Comparison of ENCODE assay signal across 15 cellular contexts in genomic region chr3:120442975-120443517, GRCh38. TPM values are rescaled to one million over a fixed set of nuclear protein-coding genes. Genes with fewer than 3 reads are reported as not detected.
A peak's percentile ranks its signal among the peaks of the same experiment; 100 is the strongest.
DNase-seq lines count a peak whose midpoint lies in the region; ATAC-seq and TF ChIP-seq lines count a peak whose summit lies in the region.
"Had no signal": no experiment of that assay in that cellular context is flagged by ENCODE, and none has a peak within 500 bp of the region (broad histone marks: within the 10 kb centered on the region; RNA-seq: fewer than 3 reads in every experiment).

No MANE protein-coding gene starts in this region.

- H3K56ac ChIP-seq in mesendoderm (ENCODE audit: low read length), result no peak overlapping the region

- CTCF ChIA-PET in AG04450 (lab: Charles Lee), result interaction anchor here (0.5 to 5.5 kb wide), 11 partner anchors 10 to 883 kb away, joined by 3 to 42 read pairs (median 5); no protein-coding TSS in a partner anchor

- in situ Hi-C loops in gastrocnemius medialis (cut with MboI; ENCODE audit: low sequenced_read_pairs in 4 of 4), result no loop called here

- H3K4me3 Mint-ChIP-seq in HFFc6, result peak overlapping the region; percentile 26
- H3K4me3 Mint-ChIP-seq in chondrocyte (ENCODE audit: unreplicated experiment), result no peak overlapping the region
- no peak overlapping the region for H3K4me3 Mint-ChIP-seq in activated naive CD8-positive, alpha-beta T cell treated with anti-CD3 and anti-CD28 coated beads for 36 hours
- H3K4me3 Mint-ChIP-seq: activated CD4-positive, alpha-beta T cell treated with anti-CD3 and anti-CD28 coated beads, Interleukin-2, amount 10 ng/mL, durations not matched to agents 7 days and 5 days; CD8-positive, alpha-beta memory T cell; central memory CD8-positive, alpha-beta T cell; nephron progenitor cell had no signal

- no CpG with 5 or more reads among the region's 2 CpGs for WGBS in mesendoderm (ENCODE audit: extremely low coverage, insufficient coverage, low lambda C conversion rate)

- no peak overlapping the region for H3K18ac ChIP-seq in mesendoderm (ENCODE audit: low read length)

- H3K27me3 ChIP-seq in AG04450 (ENCODE audit: control insufficient read depth, insufficient read depth, low read length) (no peaks in the 10 kb centered on the region), mesendoderm (ENCODE audit: insufficient read depth, low read length, poor library complexity) (no peaks in the 10 kb centered on the region), gastrocnemius medialis (no peaks in the 10 kb centered on the region)

- no peak overlapping the region for H3K4ac ChIP-seq in mesendoderm (ENCODE audit: low read depth, low read length)

- DNase-seq in AG04450 (ENCODE audit: low read depth, low spot score), result no peak
- no peak for DNase-seq in HFFc6
- no peak for DNase-seq in chondrocyte (ENCODE audit: low spot score)
- peak; percentile 72 for DNase-seq in mesendoderm
- no peak for DNase-seq in activated naive CD8-positive, alpha-beta T cell treated with anti-CD3 and anti-CD28 coated beads for 36 hours
- DNase-seq in midbrain (lab: John Stamatoyannopoulos, UW), result no peak
- DNase-seq in AG08395 (ENCODE audit: low spot score), result no peak
- DNase-seq in gastrocnemius medialis, result no peak
- DNase-seq: activated CD4-positive, alpha-beta T cell treated with anti-CD3 and anti-CD28 coated beads, Interleukin-2, amount 10 ng/mL, durations not matched to agents 7 days and 5 days; CD8-positive, alpha-beta memory T cell; NCI-H1105 treated with DMSO at 0.1 percent for 48 hours; NCI-H526 treated with DMSO at 0.1 percent for 48 hours; nephron progenitor cell had no signal

- H2BK15ac ChIP-seq in mesendoderm (replicated peaks; ENCODE audit: low read depth), result no peak overlapping the region

- H3K4me1 ChIP-seq in mesendoderm (ENCODE audit: control insufficient read depth, low read depth, low read length), result peaks cover 2% of the 10 kb centered on the region
- peaks cover 8 to 18% of the 10 kb centered on the region in 2 donors for H3K4me1 ChIP-seq in gastrocnemius medialis

- H4K5ac ChIP-seq in mesendoderm (ENCODE audit: low read length), result no peak overlapping the region

- H2BK120ac ChIP-seq in mesendoderm (ENCODE audit: low read depth, low read length), result no peak overlapping the region

- H3K4me3 ChIP-seq in AG04450 (ENCODE audit: low read depth, low read length), result no peak overlapping the region
- H3K4me3 ChIP-seq in mesendoderm (ENCODE audit: low read length), result no peak overlapping the region
- no peak overlapping the region for H3K4me3 ChIP-seq in gastrocnemius medialis

- intact Hi-C loops in gastrocnemius medialis (cut with DNase I; ENCODE audit: low total_unique reads), result no loop called here

- H3K4me1 Mint-ChIP-seq in HFFc6 (ENCODE audit: low read depth), result peaks cover 96% of the 10 kb centered on the region
- H3K4me1 Mint-ChIP-seq in chondrocyte (ENCODE audit: low read depth), result peaks cover 99% of the 10 kb centered on the region
- H3K4me1 Mint-ChIP-seq in activated naive CD8-positive, alpha-beta T cell treated with anti-CD3 and anti-CD28 coated beads for 36 hours, result no peaks in the 10 kb centered on the region
- H3K4me1 Mint-ChIP-seq: activated CD4-positive, alpha-beta T cell treated with anti-CD3 and anti-CD28 coated beads, Interleukin-2, amount 10 ng/mL, durations not matched to agents 7 days and 5 days; CD8-positive, alpha-beta memory T cell; central memory CD8-positive, alpha-beta T cell had no signal

- peak overlapping the region; percentile 75 for H3K27ac Mint-ChIP-seq in HFFc6
- H3K27ac Mint-ChIP-seq in chondrocyte (ENCODE audit: unreplicated experiment), result peak overlapping the region; percentile 80
- no peak overlapping the region for H3K27ac Mint-ChIP-seq in activated naive CD8-positive, alpha-beta T cell treated with anti-CD3 and anti-CD28 coated beads for 36 hours
- H3K27ac Mint-ChIP-seq: activated CD4-positive, alpha-beta T cell treated with anti-CD3 and anti-CD28 coated beads, Interleukin-2, amount 10 ng/mL, durations not matched to agents 7 days and 5 days; activated T-helper 2 cell treated with anti-CD3 and anti-CD28 coated beads, Interferon-gamma antibody, Interleukin-2, Interleukin-4, amounts not matched to agents 10 μg/mL and 5 μg/mL and 100 μg/mL, durations not matched to agents 14 hours and 24 hours and 36 hours; CD8-positive, alpha-beta memory T cell; nephron progenitor cell had no signal

- no peaks in the 10 kb centered on the region for H3K27me3 Mint-ChIP-seq in HFFc6 (ENCODE audit: insufficient read depth)
- no peaks in the 10 kb centered on the region for H3K27me3 Mint-ChIP-seq in chondrocyte (ENCODE audit: low read depth)
- peaks cover 19% of the 10 kb centered on the region for H3K27me3 Mint-ChIP-seq in activated naive CD8-positive, alpha-beta T cell treated with anti-CD3 and anti-CD28 coated beads for 36 hours

- POLR2A ChIA-PET in AG04450 (lab: Yijun Ruan, JAX), result interaction anchor here (0.5 to 1.8 kb wide), 5 partner anchors 11 to 353 kb away, joined by 3 to 5 read pairs (median 3); no protein-coding TSS in a partner anchor

- H2AK5ac ChIP-seq in mesendoderm (ENCODE audit: low read length), result no peak overlapping the region

- no peak overlapping the region for H3K23ac ChIP-seq in mesendoderm (ENCODE audit: low read length)

- TF ChIP-seq CTCF in AG04450 (IDR thresholded peaks at IDR 0.05; ENCODE audit: low read depth, low read length), result peak; percentile 53
- peak; percentile 72 for TF ChIP-seq CTCF in HFFc6 (IDR thresholded peaks at IDR 0.05)
- peak; percentile 77 for TF ChIP-seq CTCF in chondrocyte (IDR thresholded peaks at IDR 0.05)
- no peak for TF ChIP-seq CTCF in gastrocnemius medialis (IDR thresholded peaks at IDR 0.05 in 4 of 5, conservative IDR thresholded peaks at IDR 0.05 in 1 of 5)

- H3K9me3 Mint-ChIP-seq in HFFc6 (no peaks in the 10 kb centered on the region), chondrocyte (ENCODE audit: low read depth) (no peaks in the 10 kb centered on the region)
- no peaks in the 10 kb centered on the region for H3K9me3 Mint-ChIP-seq in activated naive CD8-positive, alpha-beta T cell treated with anti-CD3 and anti-CD28 coated beads for 36 hours
- H3K9me3 Mint-ChIP-seq: activated CD4-positive, alpha-beta T cell treated with anti-CD3 and anti-CD28 coated beads, Interleukin-2, amount 10 ng/mL, durations not matched to agents 7 days and 5 days; activated T-helper 2 cell treated with anti-CD3 and anti-CD28 coated beads, Interferon-gamma antibody, Interleukin-2, Interleukin-4, amounts not matched to agents 10 μg/mL and 5 μg/mL and 100 μg/mL, durations not matched to agents 14 hours and 24 hours and 36 hours; CD8-positive, alpha-beta memory T cell; central memory CD8-positive, alpha-beta T cell; nephron progenitor cell had no signal

- peaks cover 26% of the 10 kb centered on the region for H3K79me1 ChIP-seq in mesendoderm (ENCODE audit: low read length)

- no peak overlapping the region for H4K8ac ChIP-seq in mesendoderm (ENCODE audit: low read depth, low read length)

- H3K9me3 ChIP-seq in AG04450 (ENCODE audit: control insufficient read depth, insufficient read depth, low read length) (no peaks in the 10 kb centered on the region), gastrocnemius medialis (no peaks in the 10 kb centered on the region)

- H3K9ac ChIP-seq in mesendoderm (ENCODE audit: low read length), result no peak overlapping the region

- ATAC-seq in gastrocnemius medialis, result no peak

- no peak overlapping the region for H3K4me2 ChIP-seq in mesendoderm (ENCODE audit: low read length)

- H2BK5ac ChIP-seq in mesendoderm (ENCODE audit: low read length), result no peak overlapping the region

- H3K27ac ChIP-seq in AG04450 (ENCODE audit: low read depth, low read length) (no peak overlapping the region), mesendoderm (ENCODE audit: low read depth, low read length) (no peak overlapping the region), gastrocnemius medialis (no peak overlapping the region)

- H3K36me3 Mint-ChIP-seq in HFFc6 (ENCODE audit: low read depth) (peaks cover 60% of the 10 kb centered on the region), chondrocyte (ENCODE audit: low read depth) (peaks cover 33% of the 10 kb centered on the region)
- H3K36me3 Mint-ChIP-seq in activated naive CD8-positive, alpha-beta T cell treated with anti-CD3 and anti-CD28 coated beads for 36 hours, result no peaks in the 10 kb centered on the region

- H3K36me3 ChIP-seq in mesendoderm (ENCODE audit: control insufficient read depth, insufficient read depth, low read length) (peaks cover 1% of the 10 kb centered on the region), gastrocnemius medialis (no peaks in the 10 kb centered on the region)

- TF ChIP-seq POLR2A in gastrocnemius medialis (IDR thresholded peaks at IDR 0.05), result no peak

- peaks cover 46% of the 10 kb centered on the region for H3K79me2 ChIP-seq in mesendoderm (ENCODE audit: control insufficient read depth, insufficient read depth, low read length)

RNA-seq across cellular contexts. Expression of gene FSTL1, which starts 7.7 kb away (rescaled TPM):
- 1,126 and 1,300 TPM in 2 replicates for polyA plus RNA-seq in AG04450 (2011; rRNA removed)
- polyA minus RNA-seq in AG04450 (2011; rRNA and poly(A)+ RNA removed), result 1,078 and 1,284 TPM in 2 replicates
- total RNA-seq in HFFc6 (2021; fragmentation: NEBNext Ultra II Directional; extraction: Animal tissue kit (Norgen Biotek cat#: 25700)), result 1,000 to 10,000 TPM; 1,595 to 1,958 (median 1,726) TPM
- total RNA-seq in chondrocyte (2,561 to 3,511 TPM (median 3,398 TPM) in 3 replicates), gastrocnemius medialis (10 to 100 TPM; 33.4 to 77.5 (median 44.0) TPM)
- polyA plus RNA-seq in mesendoderm (2013, experiment 1 of 2), result 170 TPM
- polyA plus RNA-seq in mesendoderm (2013, experiment 2 of 2), result 174 TPM
- total RNA-seq in activated naive CD8-positive, alpha-beta T cell treated with anti-CD3 and anti-CD28 coated beads for 36 hours, result 1 to 10 TPM; 1.6 to 1.7 TPM
- polyA plus RNA-seq: CD8-positive, alpha-beta memory T cell had no signal

Comparison
In these comparisons a context has a peak if more than half of its experiments do, and no peak if none do; other contexts are left out.
1. CTCF ChIP-seq: peak in AG04450 (single experiment), HFFc6 (single experiment) and chondrocyte (single experiment); none in gastrocnemius medialis (0 of 5).
2. RNA of gene FSTL1, which starts 7.7 kb away (total RNA-seq): 2,561 to 3,511 TPM in chondrocyte and 1,595 to 1,958 TPM in HFFc6; 33.4 to 77.5 TPM in gastrocnemius medialis and 1.6 to 1.7 TPM in activated naive CD8-positive, alpha-beta T cell treated with anti-CD3 and anti-CD28 coated beads for 36 hours; every median in the first group is over 10 times any median in the second.